In the genomic region with DNA sequence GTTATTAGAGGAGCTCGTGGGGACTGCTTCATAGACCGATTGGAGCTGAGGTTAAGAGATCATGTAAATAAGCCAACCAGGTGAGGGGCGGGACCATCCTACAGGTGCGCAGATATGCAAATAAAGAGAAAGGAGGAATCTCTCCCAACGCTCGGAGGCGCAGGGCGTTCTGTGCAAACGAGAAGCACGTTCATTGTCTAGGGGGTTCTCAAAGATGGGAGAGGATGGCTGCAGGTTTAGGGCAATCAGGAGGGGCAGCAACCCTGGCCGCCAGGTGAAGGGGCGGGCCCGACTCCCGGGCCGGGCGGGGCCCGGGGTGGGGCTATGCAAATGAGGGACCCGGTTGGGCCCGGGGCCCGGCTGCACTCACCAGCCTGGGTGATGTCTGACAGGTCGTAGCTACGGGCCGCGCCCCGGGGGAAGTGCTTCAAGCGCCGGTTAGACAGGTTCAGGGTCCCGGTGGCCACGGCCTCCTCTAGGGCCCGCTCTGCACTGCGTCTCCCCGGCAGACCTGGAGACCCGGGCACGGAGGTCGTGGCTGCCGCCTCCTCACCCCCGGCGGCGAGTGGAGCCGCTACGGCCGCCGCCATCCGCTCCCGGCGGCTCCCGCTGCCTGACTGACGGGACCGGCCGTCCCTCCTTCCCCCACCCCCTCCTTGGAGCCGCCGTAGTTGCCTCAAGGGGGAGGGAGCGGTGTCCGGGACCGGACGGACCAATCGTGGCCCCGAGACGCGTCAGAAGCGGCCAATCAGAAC, we compare ENCODE assay signal across 1 cellular context.
TF ChIP-seq lines count a peak whose summit lies in the region.

A gene with protein sequence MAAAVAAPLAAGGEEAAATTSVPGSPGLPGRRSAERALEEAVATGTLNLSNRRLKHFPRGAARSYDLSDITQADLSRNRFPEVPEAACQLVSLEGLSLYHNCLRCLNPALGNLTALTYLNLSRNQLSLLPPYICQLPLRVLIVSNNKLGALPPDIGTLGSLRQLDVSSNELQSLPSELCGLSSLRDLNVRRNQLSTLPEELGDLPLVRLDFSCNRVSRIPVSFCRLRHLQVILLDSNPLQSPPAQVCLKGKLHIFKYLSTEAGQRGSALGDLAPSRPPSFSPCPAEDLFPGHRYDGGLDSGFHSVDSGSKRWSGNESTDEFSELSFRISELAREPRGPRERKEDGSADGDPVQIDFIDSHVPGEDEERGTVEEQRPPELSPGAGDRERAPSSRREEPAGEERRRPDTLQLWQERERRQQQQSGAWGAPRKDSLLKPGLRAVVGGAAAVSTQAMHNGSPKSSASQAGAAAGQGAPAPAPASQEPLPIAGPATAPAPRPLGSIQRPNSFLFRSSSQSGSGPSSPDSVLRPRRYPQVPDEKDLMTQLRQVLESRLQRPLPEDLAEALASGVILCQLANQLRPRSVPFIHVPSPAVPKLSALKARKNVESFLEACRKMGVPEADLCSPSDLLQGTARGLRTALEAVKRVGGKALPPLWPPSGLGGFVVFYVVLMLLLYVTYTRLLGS (minus strand): TSS at position 619 of the 755 bp plus-strand sequence. CDS start 29 bp downstream, at position 590.

TF ChIP-seq in K562, 482 proteins besides CTCF, POLR2A, EP300 and RAD21 (continued from another document and continues in another):
- TF ChIP-seq, protein P1, sequence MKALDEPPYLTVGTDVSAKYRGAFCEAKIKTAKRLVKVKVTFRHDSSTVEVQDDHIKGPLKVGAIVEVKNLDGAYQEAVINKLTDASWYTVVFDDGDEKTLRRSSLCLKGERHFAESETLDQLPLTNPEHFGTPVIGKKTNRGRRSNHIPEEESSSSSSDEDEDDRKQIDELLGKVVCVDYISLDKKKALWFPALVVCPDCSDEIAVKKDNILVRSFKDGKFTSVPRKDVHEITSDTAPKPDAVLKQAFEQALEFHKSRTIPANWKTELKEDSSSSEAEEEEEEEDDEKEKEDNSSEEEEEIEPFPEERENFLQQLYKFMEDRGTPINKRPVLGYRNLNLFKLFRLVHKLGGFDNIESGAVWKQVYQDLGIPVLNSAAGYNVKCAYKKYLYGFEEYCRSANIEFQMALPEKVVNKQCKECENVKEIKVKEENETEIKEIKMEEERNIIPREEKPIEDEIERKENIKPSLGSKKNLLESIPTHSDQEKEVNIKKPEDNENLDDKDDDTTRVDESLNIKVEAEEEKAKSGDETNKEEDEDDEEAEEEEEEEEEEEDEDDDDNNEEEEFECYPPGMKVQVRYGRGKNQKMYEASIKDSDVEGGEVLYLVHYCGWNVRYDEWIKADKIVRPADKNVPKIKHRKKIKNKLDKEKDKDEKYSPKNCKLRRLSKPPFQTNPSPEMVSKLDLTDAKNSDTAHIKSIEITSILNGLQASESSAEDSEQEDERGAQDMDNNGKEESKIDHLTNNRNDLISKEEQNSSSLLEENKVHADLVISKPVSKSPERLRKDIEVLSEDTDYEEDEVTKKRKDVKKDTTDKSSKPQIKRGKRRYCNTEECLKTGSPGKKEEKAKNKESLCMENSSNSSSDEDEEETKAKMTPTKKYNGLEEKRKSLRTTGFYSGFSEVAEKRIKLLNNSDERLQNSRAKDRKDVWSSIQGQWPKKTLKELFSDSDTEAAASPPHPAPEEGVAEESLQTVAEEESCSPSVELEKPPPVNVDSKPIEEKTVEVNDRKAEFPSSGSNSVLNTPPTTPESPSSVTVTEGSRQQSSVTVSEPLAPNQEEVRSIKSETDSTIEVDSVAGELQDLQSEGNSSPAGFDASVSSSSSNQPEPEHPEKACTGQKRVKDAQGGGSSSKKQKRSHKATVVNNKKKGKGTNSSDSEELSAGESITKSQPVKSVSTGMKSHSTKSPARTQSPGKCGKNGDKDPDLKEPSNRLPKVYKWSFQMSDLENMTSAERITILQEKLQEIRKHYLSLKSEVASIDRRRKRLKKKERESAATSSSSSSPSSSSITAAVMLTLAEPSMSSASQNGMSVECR (CRISPR knock-in tag; IDR thresholded peaks at IDR 0.05), result peak; percentile 67
- TF ChIP-seq CEBPG (CRISPR knock-in tag; IDR thresholded peaks at IDR 0.05) (no peak), CEBPG (tag; conservative IDR thresholded peaks at IDR 0.05 in 1 of 2, IDR thresholded peaks at IDR 0.05 in 1 of 2) (no peak), RBM22 (IDR thresholded peaks at IDR 0.05; ENCODE audit: low read depth, low read length, poor library complexity, severe bottlenecking) (peak; percentile 88), MTA1 (IDR thresholded peaks at IDR 0.05; ENCODE audit: borderline replicate concordance) (no peak), ARNT (IDR thresholded peaks at IDR 0.05) (no peak), POLR3A (IDR thresholded peaks at IDR 0.05; ENCODE audit: borderline replicate concordance, extremely low read depth, insufficient read depth, insufficient read length) (no peak), PHF20 (IDR thresholded peaks at IDR 0.05; ENCODE audit: partially characterized antibody) (peak; percentile 73), MED1 (CRISPR knock-in tag; IDR thresholded peaks at IDR 0.05; ENCODE audit: borderline replicate concordance) (no peak), ZNF263 (CRISPR knock-in tag; IDR thresholded peaks at IDR 0.05; ENCODE audit: borderline replicate concordance) (no peak), ZNF274 (IDR thresholded peaks at IDR 0.05; ENCODE audit: borderline replicate concordance, low read depth, low read length) (no peak), ZNF239 (CRISPR knock-in tag; IDR thresholded peaks at IDR 0.05) (no peak), MEIS2 (IDR thresholded peaks at IDR 0.05; ENCODE audit: partially characterized antibody) (peak; percentile 72), SMARCA5 (IDR thresholded peaks at IDR 0.05) (no peak), PYGO2 (tag; IDR thresholded peaks at IDR 0.05) (no peak), ZNF408 (CRISPR knock-in tag; IDR thresholded peaks at IDR 0.05; ENCODE audit: low read depth) (no peak), ZNF253 (CRISPR knock-in tag; conservative IDR thresholded peaks at IDR 0.05) (no peak), POLR3G (IDR thresholded peaks at IDR 0.05; ENCODE audit: extremely low read depth, insufficient read length, insufficient replicate concordance) (no peak), ARID1B (IDR thresholded peaks at IDR 0.05) (peak; percentile 57; the same call in 1 of the 2 replicates), BCOR (IDR thresholded peaks at IDR 0.05) (no peak), ZNF354B (CRISPR knock-in tag; IDR thresholded peaks at IDR 0.05) (no peak), SPI1 (IDR thresholded peaks at IDR 0.05; ENCODE audit: borderline replicate concordance, low read depth, low read length) (no peak), NCOA4 (IDR thresholded peaks at IDR 0.05; ENCODE audit: partially characterized antibody) (no peak), CBFB (CRISPR knock-in tag; IDR thresholded peaks at IDR 0.05) (no peak)
- TF ChIP-seq, protein P2, sequence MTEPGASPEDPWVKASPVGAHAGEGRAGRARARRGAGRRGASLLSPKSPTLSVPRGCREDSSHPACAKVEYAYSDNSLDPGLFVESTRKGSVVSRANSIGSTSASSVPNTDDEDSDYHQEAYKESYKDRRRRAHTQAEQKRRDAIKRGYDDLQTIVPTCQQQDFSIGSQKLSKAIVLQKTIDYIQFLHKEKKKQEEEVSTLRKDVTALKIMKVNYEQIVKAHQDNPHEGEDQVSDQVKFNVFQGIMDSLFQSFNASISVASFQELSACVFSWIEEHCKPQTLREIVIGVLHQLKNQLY (CRISPR knock-in tag; conservative IDR thresholded peaks at IDR 0.05), result peak; percentile 71 to 82; a peak in 1 of 4 replicates
- TF ChIP-seq, protein P3, sequence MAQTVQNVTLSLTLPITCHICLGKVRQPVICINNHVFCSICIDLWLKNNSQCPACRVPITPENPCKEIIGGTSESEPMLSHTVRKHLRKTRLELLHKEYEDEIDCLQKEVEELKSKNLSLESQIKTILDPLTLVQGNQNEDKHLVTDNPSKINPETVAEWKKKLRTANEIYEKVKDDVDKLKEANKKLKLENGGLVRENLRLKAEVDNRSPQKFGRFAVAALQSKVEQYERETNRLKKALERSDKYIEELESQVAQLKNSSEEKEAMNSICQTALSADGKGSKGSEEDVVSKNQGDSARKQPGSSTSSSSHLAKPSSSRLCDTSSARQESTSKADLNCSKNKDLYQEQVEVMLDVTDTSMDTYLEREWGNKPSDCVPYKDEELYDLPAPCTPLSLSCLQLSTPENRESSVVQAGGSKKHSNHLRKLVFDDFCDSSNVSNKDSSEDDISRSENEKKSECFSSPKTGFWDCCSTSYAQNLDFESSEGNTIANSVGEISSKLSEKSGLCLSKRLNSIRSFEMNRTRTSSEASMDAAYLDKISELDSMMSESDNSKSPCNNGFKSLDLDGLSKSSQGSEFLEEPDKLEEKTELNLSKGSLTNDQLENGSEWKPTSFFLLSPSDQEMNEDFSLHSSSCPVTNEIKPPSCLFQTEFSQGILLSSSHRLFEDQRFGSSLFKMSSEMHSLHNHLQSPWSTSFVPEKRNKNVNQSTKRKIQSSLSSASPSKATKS (CRISPR knock-in tag; IDR thresholded peaks at IDR 0.05), result no peak
- TF ChIP-seq, protein P4, sequence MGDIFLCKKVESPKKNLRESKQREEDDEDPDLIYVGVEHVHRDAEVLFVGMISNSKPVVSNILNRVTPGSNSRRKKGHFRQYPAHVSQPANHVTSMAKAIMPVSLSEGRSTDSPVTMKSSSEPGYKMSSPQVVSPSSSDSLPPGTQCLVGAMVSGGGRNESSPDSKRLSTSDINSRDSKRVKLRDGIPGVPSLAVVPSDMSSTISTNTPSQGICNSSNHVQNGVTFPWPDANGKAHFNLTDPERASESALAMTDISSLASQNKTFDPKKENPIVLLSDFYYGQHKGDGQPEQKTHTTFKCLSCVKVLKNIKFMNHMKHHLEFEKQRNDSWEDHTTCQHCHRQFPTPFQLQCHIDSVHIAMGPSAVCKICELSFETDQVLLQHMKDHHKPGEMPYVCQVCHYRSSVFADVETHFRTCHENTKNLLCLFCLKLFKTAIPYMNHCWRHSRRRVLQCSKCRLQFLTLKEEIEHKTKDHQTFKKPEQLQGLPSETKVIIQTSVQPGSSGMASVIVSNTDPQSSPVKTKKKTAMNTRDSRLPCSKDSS (IDR thresholded peaks at IDR 0.05; ENCODE audit: low read depth, partially characterized antibody), result no peak
- TF ChIP-seq, protein P5, sequence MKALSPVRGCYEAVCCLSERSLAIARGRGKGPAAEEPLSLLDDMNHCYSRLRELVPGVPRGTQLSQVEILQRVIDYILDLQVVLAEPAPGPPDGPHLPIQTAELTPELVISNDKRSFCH (CRISPR knock-in tag; IDR thresholded peaks at IDR 0.05), result no peak
- TF ChIP-seq, protein P5 (tag; IDR thresholded peaks at IDR 0.05), result peak; percentile 88
- TF ChIP-seq, protein P6, sequence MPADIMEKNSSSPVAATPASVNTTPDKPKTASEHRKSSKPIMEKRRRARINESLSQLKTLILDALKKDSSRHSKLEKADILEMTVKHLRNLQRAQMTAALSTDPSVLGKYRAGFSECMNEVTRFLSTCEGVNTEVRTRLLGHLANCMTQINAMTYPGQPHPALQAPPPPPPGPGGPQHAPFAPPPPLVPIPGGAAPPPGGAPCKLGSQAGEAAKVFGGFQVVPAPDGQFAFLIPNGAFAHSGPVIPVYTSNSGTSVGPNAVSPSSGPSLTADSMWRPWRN (IDR thresholded peaks at IDR 0.05; ENCODE audit: low read depth), result no peak
- TF ChIP-seq, protein P7, sequence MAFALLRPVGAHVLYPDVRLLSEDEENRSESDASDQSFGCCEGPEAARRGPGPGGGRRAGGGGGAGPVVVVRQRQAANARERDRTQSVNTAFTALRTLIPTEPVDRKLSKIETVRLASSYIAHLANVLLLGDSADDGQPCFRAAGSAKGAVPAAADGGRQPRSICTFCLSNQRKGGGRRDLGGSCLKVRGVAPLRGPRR (CRISPR knock-in tag; IDR thresholded peaks at IDR 0.05), result no peak
- TF ChIP-seq, protein P8, sequence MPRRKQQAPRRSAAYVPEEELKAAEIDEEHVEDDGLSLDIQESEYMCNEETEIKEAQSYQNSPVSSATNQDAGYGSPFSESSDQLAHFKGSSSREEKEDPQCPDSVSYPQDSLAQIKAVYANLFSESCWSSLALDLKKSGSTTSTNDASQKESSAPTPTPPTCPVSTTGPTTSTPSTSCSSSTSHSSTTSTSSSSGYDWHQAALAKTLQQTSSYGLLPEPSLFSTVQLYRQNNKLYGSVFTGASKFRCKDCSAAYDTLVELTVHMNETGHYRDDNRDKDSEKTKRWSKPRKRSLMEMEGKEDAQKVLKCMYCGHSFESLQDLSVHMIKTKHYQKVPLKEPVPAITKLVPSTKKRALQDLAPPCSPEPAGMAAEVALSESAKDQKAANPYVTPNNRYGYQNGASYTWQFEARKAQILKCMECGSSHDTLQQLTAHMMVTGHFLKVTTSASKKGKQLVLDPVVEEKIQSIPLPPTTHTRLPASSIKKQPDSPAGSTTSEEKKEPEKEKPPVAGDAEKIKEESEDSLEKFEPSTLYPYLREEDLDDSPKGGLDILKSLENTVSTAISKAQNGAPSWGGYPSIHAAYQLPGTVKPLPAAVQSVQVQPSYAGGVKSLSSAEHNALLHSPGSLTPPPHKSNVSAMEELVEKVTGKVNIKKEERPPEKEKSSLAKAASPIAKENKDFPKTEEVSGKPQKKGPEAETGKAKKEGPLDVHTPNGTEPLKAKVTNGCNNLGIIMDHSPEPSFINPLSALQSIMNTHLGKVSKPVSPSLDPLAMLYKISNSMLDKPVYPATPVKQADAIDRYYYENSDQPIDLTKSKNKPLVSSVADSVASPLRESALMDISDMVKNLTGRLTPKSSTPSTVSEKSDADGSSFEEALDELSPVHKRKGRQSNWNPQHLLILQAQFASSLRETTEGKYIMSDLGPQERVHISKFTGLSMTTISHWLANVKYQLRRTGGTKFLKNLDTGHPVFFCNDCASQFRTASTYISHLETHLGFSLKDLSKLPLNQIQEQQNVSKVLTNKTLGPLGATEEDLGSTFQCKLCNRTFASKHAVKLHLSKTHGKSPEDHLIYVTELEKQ (CRISPR knock-in tag; IDR thresholded peaks at IDR 0.05), result no peak
- TF ChIP-seq, protein P9, sequence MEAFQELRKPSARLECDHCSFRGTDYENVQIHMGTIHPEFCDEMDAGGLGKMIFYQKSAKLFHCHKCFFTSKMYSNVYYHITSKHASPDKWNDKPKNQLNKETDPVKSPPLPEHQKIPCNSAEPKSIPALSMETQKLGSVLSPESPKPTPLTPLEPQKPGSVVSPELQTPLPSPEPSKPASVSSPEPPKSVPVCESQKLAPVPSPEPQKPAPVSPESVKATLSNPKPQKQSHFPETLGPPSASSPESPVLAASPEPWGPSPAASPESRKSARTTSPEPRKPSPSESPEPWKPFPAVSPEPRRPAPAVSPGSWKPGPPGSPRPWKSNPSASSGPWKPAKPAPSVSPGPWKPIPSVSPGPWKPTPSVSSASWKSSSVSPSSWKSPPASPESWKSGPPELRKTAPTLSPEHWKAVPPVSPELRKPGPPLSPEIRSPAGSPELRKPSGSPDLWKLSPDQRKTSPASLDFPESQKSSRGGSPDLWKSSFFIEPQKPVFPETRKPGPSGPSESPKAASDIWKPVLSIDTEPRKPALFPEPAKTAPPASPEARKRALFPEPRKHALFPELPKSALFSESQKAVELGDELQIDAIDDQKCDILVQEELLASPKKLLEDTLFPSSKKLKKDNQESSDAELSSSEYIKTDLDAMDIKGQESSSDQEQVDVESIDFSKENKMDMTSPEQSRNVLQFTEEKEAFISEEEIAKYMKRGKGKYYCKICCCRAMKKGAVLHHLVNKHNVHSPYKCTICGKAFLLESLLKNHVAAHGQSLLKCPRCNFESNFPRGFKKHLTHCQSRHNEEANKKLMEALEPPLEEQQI (IDR thresholded peaks at IDR 0.05), result no peak
- TF ChIP-seq, protein P10, sequence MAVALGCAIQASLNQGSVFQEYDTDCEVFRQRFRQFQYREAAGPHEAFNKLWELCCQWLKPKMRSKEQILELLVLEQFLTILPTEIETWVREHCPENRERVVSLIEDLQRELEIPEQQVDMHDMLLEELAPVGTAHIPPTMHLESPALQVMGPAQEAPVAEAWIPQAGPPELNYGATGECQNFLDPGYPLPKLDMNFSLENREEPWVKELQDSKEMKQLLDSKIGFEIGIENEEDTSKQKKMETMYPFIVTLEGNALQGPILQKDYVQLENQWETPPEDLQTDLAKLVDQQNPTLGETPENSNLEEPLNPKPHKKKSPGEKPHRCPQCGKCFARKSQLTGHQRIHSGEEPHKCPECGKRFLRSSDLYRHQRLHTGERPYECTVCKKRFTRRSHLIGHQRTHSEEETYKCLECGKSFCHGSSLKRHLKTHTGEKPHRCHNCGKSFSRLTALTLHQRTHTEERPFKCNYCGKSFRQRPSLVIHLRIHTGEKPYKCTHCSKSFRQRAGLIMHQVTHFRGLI (CRISPR knock-in tag; IDR thresholded peaks at IDR 0.05), result no peak
